15 cellular contexts compared by ENCODE assay signal in genomic region chr7:29140873-29141468, GRCh38. TPM values are rescaled to one million over a fixed set of nuclear protein-coding genes. Genes with fewer than 3 reads are reported as not detected.
DNase-seq lines count a peak whose midpoint lies in the region; ATAC-seq, FAIRE-seq and TF ChIP-seq lines count a peak whose summit lies in the region.
"Had no signal": no experiment of that assay in that cellular context is flagged by ENCODE, and none has a peak within 500 bp of the region (broad histone marks: within the 10 kb centered on the region; RNA-seq: fewer than 3 reads in every experiment).

No MANE protein-coding gene starts in this region.

- DNase-seq in CD14-positive monocyte (ENCODE audit: low spot score), result peak; percentile 50
- peak; percentile 70 for DNase-seq in NB4 (ENCODE audit: low read depth)
- DNase-seq in bronchial epithelial cell (ENCODE audit: low read depth), result peak; percentile 46
- DNase-seq in midbrain (lab: John Stamatoyannopoulos, UW), result peak; percentile 10
- no peak for DNase-seq in neural progenitor cell (ENCODE audit: low spot score)
- no peak for DNase-seq in PC-3
- DNase-seq in NCI-H748 (lab: John Stamatoyannopoulos, UW; ENCODE audit: unreplicated experiment), result no peak
- DNase-seq: COR-L47; KBM-7; NCI-H526 treated with DMSO at 0.1 percent for 48 hours; nucleus accumbens; stimulated activated CD4-positive, alpha-beta T cell treated with anti-CD3 and anti-CD28 coated beads, Interleukin-4, amount 100 ng/mL, for 1 hour; T-helper 1 cell had no signal

- H3K27ac ChIP-seq in neural progenitor cell, result no peak overlapping the region
- H3K27ac ChIP-seq in PC-3 (ENCODE audit: low read length), result no peak overlapping the region

- no peak overlapping the region for H3K4me3 ChIP-seq in NB4 (ENCODE audit: low read depth, low read length)
- H3K4me3 ChIP-seq in bronchial epithelial cell (ENCODE audit: low read depth, low read length), result no peak overlapping the region
- no peak overlapping the region for H3K4me3 ChIP-seq in neural progenitor cell
- H3K4me3 ChIP-seq in PC-3 (ENCODE audit: low read length), result no peak overlapping the region

- H3K9ac ChIP-seq in neural progenitor cell (no peak overlapping the region), PC-3 (ENCODE audit: low read length) (no peak overlapping the region)

- H3K4me3 Mint-ChIP-seq in CD14-positive monocyte, result peak overlapping the region; percentile 16 to 82
- no peak overlapping the region for H3K4me3 Mint-ChIP-seq in neural progenitor cell

- TF ChIP-seq CTCF in CD14-positive monocyte (IDR thresholded peaks at IDR 0.05), result no peak
- no peak for TF ChIP-seq CTCF in NB4 (IDR thresholded peaks at IDR 0.05; ENCODE audit: low read depth, low read length)
- no peak for TF ChIP-seq CTCF in bronchial epithelial cell (IDR thresholded peaks at IDR 0.05; ENCODE audit: insufficient read depth, low read length, severe bottlenecking)
- TF ChIP-seq CTCF in neural progenitor cell (IDR thresholded peaks at IDR 0.05), result no peak
- TF ChIP-seq CTCF in PC-3 (conservative IDR thresholded peaks at IDR 0.05; ENCODE audit: low read depth, low read length), result no peak

- H3K36me3 ChIP-seq in bronchial epithelial cell (ENCODE audit: control insufficient read depth, insufficient read depth, low read length), result no peaks in the 10 kb centered on the region
- no peaks in the 10 kb centered on the region for H3K36me3 ChIP-seq in neural progenitor cell
- H3K36me3 ChIP-seq in PC-3 (ENCODE audit: low read depth, low read length), result no peaks in the 10 kb centered on the region

- TF ChIP-seq POLR2A in NB4 (IDR thresholded peaks at IDR 0.05; ENCODE audit: extremely low read depth, insufficient read length), result no peak

- H3K27ac Mint-ChIP-seq in CD14-positive monocyte, result peak overlapping the region; percentile 85 to 98 (median 96)
- no peak overlapping the region for H3K27ac Mint-ChIP-seq in neural progenitor cell
- H3K27ac Mint-ChIP-seq: activated T-helper 2 cell treated with anti-CD3 and anti-CD28 coated beads, Interferon-gamma antibody, Interleukin-2, Interleukin-4, amounts not matched to agents 10 μg/mL and 5 μg/mL and 100 μg/mL, durations not matched to agents 14 hours and 24 hours and 36 hours had no signal

- H3K27me3 ChIP-seq in bronchial epithelial cell (ENCODE audit: control insufficient read depth, insufficient read depth, low read length) (peaks cover 7% of the 10 kb centered on the region), neural progenitor cell (peaks cover 21% of the 10 kb centered on the region), PC-3 (ENCODE audit: low read length) (no peaks in the 10 kb centered on the region)

- H4K20me1 ChIP-seq in neural progenitor cell (ENCODE audit: low read depth) (no peaks in the 10 kb centered on the region), PC-3 (ENCODE audit: low read length) (no peaks in the 10 kb centered on the region)

- H3K4me1 Mint-ChIP-seq in CD14-positive monocyte (peaks cover 98% of the 10 kb centered on the region), neural progenitor cell (peaks cover 25% of the 10 kb centered on the region)

- BruUV-seq in PC-3 (replicated peaks; lab: Mats Ljungman, UMichigan), result no TSS peak

- H3K27me3 Mint-ChIP-seq in CD14-positive monocyte (ENCODE audit: low read depth in 3 of 3) (no peaks in the 10 kb centered on the region), neural progenitor cell (ENCODE audit: insufficient read depth, low read depth) (peaks cover 11% of the 10 kb centered on the region)

- H2AFZ ChIP-seq in neural progenitor cell (replicated peaks), result no peak overlapping the region
- no peak overlapping the region for H2AFZ ChIP-seq in PC-3 (ENCODE audit: low read length)

- peaks cover 16% of the 10 kb centered on the region for H3K4me1 ChIP-seq in neural progenitor cell
- H3K4me1 ChIP-seq in PC-3 (ENCODE audit: insufficient read depth, low read length), result peaks cover 34% of the 10 kb centered on the region

- POLR2A ChIA-PET in PC-3 (lab: Charles Lee; ENCODE audit: unreplicated experiment), result no interaction called here

- no peak for ATAC-seq in PC-3
- ATAC-seq in HG03025 (IDR thresholded peaks at IDR 0.05; ENCODE audit: low FRiP score, unreplicated experiment), result no peak

- no peaks in the 10 kb centered on the region for H3K9me2 ChIP-seq in PC-3 (replicated peaks; ENCODE audit: low read length)

- H3K79me2 ChIP-seq in neural progenitor cell (ENCODE audit: low read depth), result no peaks in the 10 kb centered on the region
- H3K79me2 ChIP-seq in PC-3 (ENCODE audit: low read length), result no peaks in the 10 kb centered on the region

- peaks cover 3% of the 10 kb centered on the region for H3K9me3 ChIP-seq in neural progenitor cell (ENCODE audit: low read depth)
- no peaks in the 10 kb centered on the region for H3K9me3 ChIP-seq in PC-3 (ENCODE audit: low read length)

- CTCF ChIA-PET in PC-3 (lab: Charles Lee), result no interaction called here

- H3K36me3 Mint-ChIP-seq in CD14-positive monocyte (peaks cover 8 to 23% of the 10 kb centered on the region in 2 donors), neural progenitor cell (no peaks in the 10 kb centered on the region)

- no peak overlapping the region for H3K4me2 ChIP-seq in neural progenitor cell
- no peak overlapping the region for H3K4me2 ChIP-seq in PC-3 (ENCODE audit: low read length)

- intact Hi-C loops in CD14-positive monocyte (cut with micrococcal nuclease) (loop anchor here in 1 of 2 donors (10.0 kb wide), 1 partner anchor 54 kb away; the partner anchor contains the start of gene CHN2), PC-3 (cut with micrococcal nuclease) (loop anchor here (10.0 kb wide), 1 partner anchor 464 kb away; no protein-coding TSS in a partner anchor)

- FAIRE-seq in bronchial epithelial cell (lab: Jason Lieb, UNC), result no peak

- H3K9me3 Mint-ChIP-seq in CD14-positive monocyte, result peaks cover 0 to 9% (median 4%) of the 10 kb centered on the region in 7 donors
- no peaks in the 10 kb centered on the region for H3K9me3 Mint-ChIP-seq in neural progenitor cell
- H3K9me3 Mint-ChIP-seq: activated T-helper 2 cell treated with anti-CD3 and anti-CD28 coated beads, Interferon-gamma antibody, Interleukin-2, Interleukin-4, amounts not matched to agents 10 μg/mL and 5 μg/mL and 100 μg/mL, durations not matched to agents 14 hours and 24 hours and 36 hours had no signal

- H3F3A ChIP-seq in neural progenitor cell (ENCODE audit: low read depth) (no peaks in the 10 kb centered on the region), PC-3 (ENCODE audit: low read length, unreplicated experiment) (no peaks in the 10 kb centered on the region)

RNA-seq across cellular contexts. Expression of gene CPVL, which starts 5.4 kb away (rescaled TPM):
- polyA plus RNA-seq in CD14-positive monocyte, result 1,000 to 10,000 TPM; 1,108 to 1,111 TPM
- total RNA-seq in bronchial epithelial cell (not detected in 2 replicates), neural progenitor cell (ENCODE audit: low replicate concordance) (40.5 and 56.6 TPM in 2 replicates), PC-3 (2014; rRNA removed) (14.7 and 15.3 TPM in 2 replicates)
- total RNA-seq: activated T-helper 2 cell treated with anti-CD3 and anti-CD28 coated beads, Interferon-gamma antibody, Interleukin-2, Interleukin-4, amounts not matched to agents 10 μg/mL and 5 μg/mL and 100 μg/mL, durations not matched to agents 14 hours and 24 hours and 36 hours had no signal

RNA-seq across cellular contexts. Expression of gene CHN2, which starts 53.6 kb away (rescaled TPM):
- 10 to 100 TPM; 26.6 to 44.8 TPM for polyA plus RNA-seq in CD14-positive monocyte
- total RNA-seq in bronchial epithelial cell, result 0.53 TPM in 1 of 2 replicates, not detected in the other
- total RNA-seq in neural progenitor cell (ENCODE audit: low replicate concordance), result 6.6 and 7.7 TPM in 2 replicates
- 3.1 and 7.7 TPM in 2 replicates for total RNA-seq in PC-3 (2014; rRNA removed)

Comparison
In these comparisons a context has a peak if more than half of its experiments do, and no peak if none do; other contexts are left out.
1. DNase-seq: peak in CD14-positive monocyte (single experiment), NB4 (single experiment), bronchial epithelial cell (single experiment) and midbrain (single experiment); none in neural progenitor cell (single experiment), PC-3 (single experiment) and NCI-H748 (single experiment).
2. RNA of gene CPVL, which starts 5.4 kb away (total RNA-seq): 40.5 to 56.6 TPM in neural progenitor cell and 14.7 to 15.3 TPM in PC-3; not detected in bronchial epithelial cell; every median in the first group is over 10 times any median in the second.